In the genomic region with DNA sequence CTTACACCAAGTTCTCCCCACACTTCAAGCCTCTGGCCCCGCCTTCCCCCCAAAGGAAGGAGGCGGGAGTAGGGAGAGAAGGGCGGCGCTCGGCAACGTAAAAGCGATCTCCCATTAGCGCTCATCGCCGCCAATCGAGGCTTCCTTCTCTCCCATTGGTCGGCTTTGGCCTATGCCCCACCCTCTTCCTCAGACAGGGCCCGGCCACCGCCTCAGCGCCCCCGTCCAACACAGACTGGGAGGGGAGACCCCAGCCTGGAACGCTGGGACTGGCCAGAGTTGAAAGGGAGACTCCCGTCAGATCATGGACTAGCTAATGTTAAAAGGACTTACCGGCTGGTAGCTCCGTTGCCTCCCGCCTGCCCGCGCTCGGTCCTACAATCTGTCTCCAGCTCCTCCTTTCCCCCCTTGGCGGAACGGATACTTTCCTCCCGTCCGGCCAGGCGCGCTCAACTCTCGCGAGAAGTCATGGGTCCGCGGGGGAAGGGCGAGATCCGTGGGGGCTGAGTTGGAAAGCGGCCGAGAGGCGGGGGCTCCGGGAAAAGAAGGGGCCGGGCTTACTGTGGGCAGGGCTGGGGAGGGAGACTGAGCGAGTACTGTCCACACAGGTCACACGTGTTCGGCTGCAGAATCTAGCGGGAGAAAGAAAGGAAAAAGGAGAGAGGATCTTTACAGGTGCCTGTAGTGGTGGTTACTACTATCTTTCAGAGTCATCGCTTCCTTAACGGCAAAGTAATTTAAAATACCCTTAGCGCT, we compare ENCODE assay signal across 1 cellular context.
TF ChIP-seq lines count a peak whose summit lies in the region.

A gene (minus strand): TSS at position 437 of the 756 bp plus-strand sequence. CDS start 25,382 bp downstream, outside the sequence.

TF ChIP-seq in GM12878, 131 proteins besides CTCF, POLR2A, EP300 and RAD21 (continued from another document):
- TF ChIP-seq, protein P1, sequence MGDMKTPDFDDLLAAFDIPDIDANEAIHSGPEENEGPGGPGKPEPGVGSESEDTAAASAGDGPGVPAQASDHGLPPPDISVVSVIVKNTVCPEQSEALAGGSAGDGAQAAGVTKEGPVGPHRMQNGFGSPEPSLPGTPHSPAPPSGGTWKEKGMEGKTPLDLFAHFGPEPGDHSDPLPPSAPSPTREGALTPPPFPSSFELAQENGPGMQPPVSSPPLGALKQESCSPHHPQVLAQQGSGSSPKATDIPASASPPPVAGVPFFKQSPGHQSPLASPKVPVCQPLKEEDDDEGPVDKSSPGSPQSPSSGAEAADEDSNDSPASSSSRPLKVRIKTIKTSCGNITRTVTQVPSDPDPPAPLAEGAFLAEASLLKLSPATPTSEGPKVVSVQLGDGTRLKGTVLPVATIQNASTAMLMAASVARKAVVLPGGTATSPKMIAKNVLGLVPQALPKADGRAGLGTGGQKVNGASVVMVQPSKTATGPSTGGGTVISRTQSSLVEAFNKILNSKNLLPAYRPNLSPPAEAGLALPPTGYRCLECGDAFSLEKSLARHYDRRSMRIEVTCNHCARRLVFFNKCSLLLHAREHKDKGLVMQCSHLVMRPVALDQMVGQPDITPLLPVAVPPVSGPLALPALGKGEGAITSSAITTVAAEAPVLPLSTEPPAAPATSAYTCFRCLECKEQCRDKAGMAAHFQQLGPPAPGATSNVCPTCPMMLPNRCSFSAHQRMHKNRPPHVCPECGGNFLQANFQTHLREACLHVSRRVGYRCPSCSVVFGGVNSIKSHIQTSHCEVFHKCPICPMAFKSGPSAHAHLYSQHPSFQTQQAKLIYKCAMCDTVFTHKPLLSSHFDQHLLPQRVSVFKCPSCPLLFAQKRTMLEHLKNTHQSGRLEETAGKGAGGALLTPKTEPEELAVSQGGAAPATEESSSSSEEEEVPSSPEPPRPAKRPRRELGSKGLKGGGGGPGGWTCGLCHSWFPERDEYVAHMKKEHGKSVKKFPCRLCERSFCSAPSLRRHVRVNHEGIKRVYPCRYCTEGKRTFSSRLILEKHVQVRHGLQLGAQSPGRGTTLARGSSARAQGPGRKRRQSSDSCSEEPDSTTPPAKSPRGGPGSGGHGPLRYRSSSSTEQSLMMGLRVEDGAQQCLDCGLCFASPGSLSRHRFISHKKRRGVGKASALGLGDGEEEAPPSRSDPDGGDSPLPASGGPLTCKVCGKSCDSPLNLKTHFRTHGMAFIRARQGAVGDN (IDR thresholded peaks at IDR 0.05): peak; percentile 57; the same call in 1 of the 2 replicates
- TF ChIP-seq BRCA1 (IDR thresholded peaks at IDR 0.05; ENCODE audit: low read depth, low read length) (peak; percentile 91), ZNF384 (IDR thresholded peaks at IDR 0.05; ENCODE audit: borderline replicate concordance, low read depth, low read length) (no peak), ZNF217 (IDR thresholded peaks at IDR 0.05) (no peak), FOXK2 (IDR thresholded peaks at IDR 0.05) (peak; percentile 100), RELA (IDR thresholded peaks at IDR 0.05; ENCODE audit: borderline replicate concordance, partially characterized antibody) (peak; percentile 73), CREB1 (IDR thresholded peaks at IDR 0.05; ENCODE audit: low read depth) (peak; percentile 74), ZNF24 (IDR thresholded peaks at IDR 0.05) (no peak), NRF1 (conservative IDR thresholded peaks at IDR 0.05; ENCODE audit: low read depth, low read length) (no peak), BHLHE40 (IDR thresholded peaks at IDR 0.05; ENCODE audit: borderline replicate concordance in 1 of 2, low read depth in 2 of 2, low read length in 1 of 2) (peak; percentile 98)
- TF ChIP-seq, protein P2, sequence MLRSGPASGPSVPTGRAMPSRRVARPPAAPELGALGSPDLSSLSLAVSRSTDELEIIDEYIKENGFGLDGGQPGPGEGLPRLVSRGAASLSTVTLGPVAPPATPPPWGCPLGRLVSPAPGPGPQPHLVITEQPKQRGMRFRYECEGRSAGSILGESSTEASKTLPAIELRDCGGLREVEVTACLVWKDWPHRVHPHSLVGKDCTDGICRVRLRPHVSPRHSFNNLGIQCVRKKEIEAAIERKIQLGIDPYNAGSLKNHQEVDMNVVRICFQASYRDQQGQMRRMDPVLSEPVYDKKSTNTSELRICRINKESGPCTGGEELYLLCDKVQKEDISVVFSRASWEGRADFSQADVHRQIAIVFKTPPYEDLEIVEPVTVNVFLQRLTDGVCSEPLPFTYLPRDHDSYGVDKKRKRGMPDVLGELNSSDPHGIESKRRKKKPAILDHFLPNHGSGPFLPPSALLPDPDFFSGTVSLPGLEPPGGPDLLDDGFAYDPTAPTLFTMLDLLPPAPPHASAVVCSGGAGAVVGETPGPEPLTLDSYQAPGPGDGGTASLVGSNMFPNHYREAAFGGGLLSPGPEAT (IDR thresholded peaks at IDR 0.05; ENCODE audit: low read depth): peak; percentile 99
- TF ChIP-seq, protein P3, sequence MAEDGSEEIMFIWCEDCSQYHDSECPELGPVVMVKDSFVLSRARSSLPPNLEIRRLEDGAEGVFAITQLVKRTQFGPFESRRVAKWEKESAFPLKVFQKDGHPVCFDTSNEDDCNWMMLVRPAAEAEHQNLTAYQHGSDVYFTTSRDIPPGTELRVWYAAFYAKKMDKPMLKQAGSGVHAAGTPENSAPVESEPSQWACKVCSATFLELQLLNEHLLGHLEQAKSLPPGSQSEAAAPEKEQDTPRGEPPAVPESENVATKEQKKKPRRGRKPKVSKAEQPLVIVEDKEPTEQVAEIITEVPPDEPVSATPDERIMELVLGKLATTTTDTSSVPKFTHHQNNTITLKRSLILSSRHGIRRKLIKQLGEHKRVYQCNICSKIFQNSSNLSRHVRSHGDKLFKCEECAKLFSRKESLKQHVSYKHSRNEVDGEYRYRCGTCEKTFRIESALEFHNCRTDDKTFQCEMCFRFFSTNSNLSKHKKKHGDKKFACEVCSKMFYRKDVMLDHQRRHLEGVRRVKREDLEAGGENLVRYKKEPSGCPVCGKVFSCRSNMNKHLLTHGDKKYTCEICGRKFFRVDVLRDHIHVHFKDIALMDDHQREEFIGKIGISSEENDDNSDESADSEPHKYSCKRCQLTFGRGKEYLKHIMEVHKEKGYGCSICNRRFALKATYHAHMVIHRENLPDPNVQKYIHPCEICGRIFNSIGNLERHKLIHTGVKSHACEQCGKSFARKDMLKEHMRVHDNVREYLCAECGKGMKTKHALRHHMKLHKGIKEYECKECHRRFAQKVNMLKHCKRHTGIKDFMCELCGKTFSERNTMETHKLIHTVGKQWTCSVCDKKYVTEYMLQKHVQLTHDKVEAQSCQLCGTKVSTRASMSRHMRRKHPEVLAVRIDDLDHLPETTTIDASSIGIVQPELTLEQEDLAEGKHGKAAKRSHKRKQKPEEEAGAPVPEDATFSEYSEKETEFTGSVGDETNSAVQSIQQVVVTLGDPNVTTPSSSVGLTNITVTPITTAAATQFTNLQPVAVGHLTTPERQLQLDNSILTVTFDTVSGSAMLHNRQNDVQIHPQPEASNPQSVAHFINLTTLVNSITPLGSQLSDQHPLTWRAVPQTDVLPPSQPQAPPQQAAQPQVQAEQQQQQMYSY (CRISPR knock-in tag; IDR thresholded peaks at IDR 0.05): no peak
